In the genomic region with DNA sequence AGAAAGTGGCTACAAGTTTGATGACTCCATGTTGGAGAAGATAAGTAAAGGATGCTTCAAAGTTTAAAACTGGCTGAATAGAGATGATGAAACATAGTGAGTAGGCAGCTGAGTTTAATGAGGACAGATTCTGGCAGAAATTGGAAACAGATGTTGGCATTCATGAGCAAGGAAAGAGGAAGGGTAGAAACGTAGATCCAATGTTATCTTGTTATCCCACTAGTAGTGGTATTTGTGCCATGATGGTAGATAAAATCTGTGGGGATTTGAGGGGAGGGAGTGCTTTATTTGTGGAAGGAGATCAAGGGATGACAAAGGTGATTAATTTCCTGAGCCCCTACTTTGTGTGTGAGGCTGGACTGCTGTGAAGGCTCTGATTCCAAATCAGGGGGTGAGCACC, we compare ENCODE assay signal across 1 cellular context.
TF ChIP-seq lines count a peak whose summit lies in the region.

No MANE protein-coding gene starts in this region.

TF ChIP-seq in IMR-90, 13 proteins besides CTCF, POLR2A, EP300 and RAD21:
- TF ChIP-seq MAZ (IDR thresholded peaks at IDR 0.05; ENCODE audit: borderline replicate concordance, low read depth, low read length) (no peak), CHD1 (IDR thresholded peaks at IDR 0.05; ENCODE audit: low read depth, low read length) (no peak), BHLHE40 (IDR thresholded peaks at IDR 0.05; ENCODE audit: low read depth, low read length) (no peak), NFE2L2 (IDR thresholded peaks at IDR 0.05; ENCODE audit: low read depth, low read length) (no peak), MAFK (IDR thresholded peaks at IDR 0.05; ENCODE audit: low read depth, low read length) (no peak), CEBPB (IDR thresholded peaks at IDR 0.05; ENCODE audit: low read depth, low read length) (no peak), USF2 (IDR thresholded peaks at IDR 0.05; ENCODE audit: low read depth, low read length) (no peak), RFX5 (IDR thresholded peaks at IDR 0.05; ENCODE audit: low read depth, low read length) (no peak)
TF ChIP-seq in IMR-90: peak in this region for 0.
